In genomic region chr12:113185180-113186032, GRCh38 we compare ENCODE assay signal across 1 cellular context.
A peak's percentile ranks its signal among the peaks of the same experiment; 100 is the strongest.
TF ChIP-seq lines count a peak whose summit lies in the region.

A gene with protein sequence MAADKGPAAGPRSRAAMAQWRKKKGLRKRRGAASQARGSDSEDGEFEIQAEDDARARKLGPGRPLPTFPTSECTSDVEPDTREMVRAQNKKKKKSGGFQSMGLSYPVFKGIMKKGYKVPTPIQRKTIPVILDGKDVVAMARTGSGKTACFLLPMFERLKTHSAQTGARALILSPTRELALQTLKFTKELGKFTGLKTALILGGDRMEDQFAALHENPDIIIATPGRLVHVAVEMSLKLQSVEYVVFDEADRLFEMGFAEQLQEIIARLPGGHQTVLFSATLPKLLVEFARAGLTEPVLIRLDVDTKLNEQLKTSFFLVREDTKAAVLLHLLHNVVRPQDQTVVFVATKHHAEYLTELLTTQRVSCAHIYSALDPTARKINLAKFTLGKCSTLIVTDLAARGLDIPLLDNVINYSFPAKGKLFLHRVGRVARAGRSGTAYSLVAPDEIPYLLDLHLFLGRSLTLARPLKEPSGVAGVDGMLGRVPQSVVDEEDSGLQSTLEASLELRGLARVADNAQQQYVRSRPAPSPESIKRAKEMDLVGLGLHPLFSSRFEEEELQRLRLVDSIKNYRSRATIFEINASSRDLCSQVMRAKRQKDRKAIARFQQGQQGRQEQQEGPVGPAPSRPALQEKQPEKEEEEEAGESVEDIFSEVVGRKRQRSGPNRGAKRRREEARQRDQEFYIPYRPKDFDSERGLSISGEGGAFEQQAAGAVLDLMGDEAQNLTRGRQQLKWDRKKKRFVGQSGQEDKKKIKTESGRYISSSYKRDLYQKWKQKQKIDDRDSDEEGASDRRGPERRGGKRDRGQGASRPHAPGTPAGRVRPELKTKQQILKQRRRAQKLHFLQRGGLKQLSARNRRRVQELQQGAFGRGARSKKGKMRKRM (minus strand): TSS chr12:113185478. CDS start chr12:113185451, 27 bp downstream.
A gene with protein sequence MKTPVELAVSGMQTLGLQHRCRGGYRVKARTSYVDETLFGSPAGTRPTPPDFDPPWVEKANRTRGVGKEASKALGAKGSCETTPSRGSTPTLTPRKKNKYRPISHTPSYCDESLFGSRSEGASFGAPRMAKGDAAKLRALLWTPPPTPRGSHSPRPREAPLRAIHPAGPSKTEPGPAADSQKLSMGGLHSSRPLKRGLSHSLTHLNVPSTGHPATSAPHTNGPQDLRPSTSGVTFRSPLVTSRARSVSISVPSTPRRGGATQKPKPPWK (plus strand): TSS chr12:113185721. CDS start chr12:113186747, 1,026 bp downstream.

TF ChIP-seq in HCT116, 20 proteins besides CTCF, POLR2A, EP300 and RAD21 (continued from another document):
- TF ChIP-seq REST (IDR thresholded peaks at IDR 0.05; ENCODE audit: low read depth) = no peak
- TF ChIP-seq EZH2 (IDR thresholded peaks at IDR 0.05) = no peak
- peak; percentile 85 for TF ChIP-seq SIN3A (IDR thresholded peaks at IDR 0.05; ENCODE audit: low read depth)
- peak; percentile 48; the same call in 1 of the 2 replicates for TF ChIP-seq CBX3 (IDR thresholded peaks at IDR 0.05; ENCODE audit: low read depth)
- TF ChIP-seq TCF7L2 (IDR thresholded peaks at IDR 0.05; ENCODE audit: borderline replicate concordance, extremely low read depth, insufficient read depth, insufficient read length) = peak; percentile 71
- no peak for TF ChIP-seq ZBTB33 (IDR thresholded peaks at IDR 0.05; ENCODE audit: extremely low read depth, insufficient replicate concordance, low read length)
- TF ChIP-seq POLR2AphosphoS5 (IDR thresholded peaks at IDR 0.05; ENCODE audit: low read depth, low read length) = peak; percentile 73; the same call in 1 of the 2 replicates
- TF ChIP-seq ELF1 (IDR thresholded peaks at IDR 0.05; ENCODE audit: borderline replicate concordance, low read depth) = no peak; the same call in 1 of the 2 replicates
- TF ChIP-seq ZFX (IDR thresholded peaks at IDR 0.05) = peak; percentile 98
